In the genomic region with DNA sequence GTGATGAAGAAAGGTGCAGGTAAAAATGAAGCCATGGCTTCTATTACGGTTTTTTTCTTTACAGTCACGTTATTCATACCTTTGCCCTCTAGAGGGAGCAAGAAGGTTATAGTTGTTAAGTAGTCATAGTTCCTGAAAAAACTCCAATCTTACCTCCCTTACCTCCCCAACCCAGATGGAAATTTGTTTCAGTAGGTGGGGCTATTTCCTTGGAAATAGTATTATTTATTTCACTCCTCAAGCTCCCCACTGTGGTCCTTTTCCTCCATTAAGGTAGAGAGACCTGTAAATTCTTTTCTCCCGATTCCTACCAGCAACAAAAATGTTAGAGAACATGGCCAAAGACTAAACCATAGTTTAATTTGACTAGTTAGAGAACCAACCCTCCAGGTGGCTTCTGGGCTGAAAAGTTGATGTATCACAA, we compare ENCODE assay signal across 8 cellular contexts. TPM values are rescaled to one million over a fixed set of nuclear protein-coding genes. Genes with fewer than 3 reads are reported as not detected.
DNase-seq lines count a peak whose midpoint lies in the region; ATAC-seq and TF ChIP-seq lines count a peak whose summit lies in the region.

No MANE protein-coding gene starts in this region.

- in situ Hi-C loops in astrocyte of the cerebellum (cut with HindIII; ENCODE audit: low sequenced_read_pairs), result loop anchor here (10.0 kb wide), 1 partner anchor 501 kb away; no protein-coding TSS in a partner anchor

- no peaks in the 10 kb centered on the region for H3K9me3 Mint-ChIP-seq in CD4-positive, CD25-positive, alpha-beta regulatory T cell

- no peak overlapping the region for H3K4me3 ChIP-seq in CD4-positive, CD25-positive, alpha-beta regulatory T cell (ENCODE audit: low read depth, low read length)
- H3K4me3 ChIP-seq in HFF-Myc (replicated peaks; ENCODE audit: low read depth, low read length), result no peak overlapping the region
- H3K4me3 ChIP-seq in astrocyte of the cerebellum (ENCODE audit: low read depth, low read length), result no peak overlapping the region
- no peak overlapping the region for H3K4me3 ChIP-seq in skeletal muscle satellite cell (ENCODE audit: low read length)

- peaks cover 0 to 6% (median 5%) of the 10 kb centered on the region in 4 donors for H3K4me1 Mint-ChIP-seq in CD4-positive, CD25-positive, alpha-beta regulatory T cell

- peak in 2 of 3 donors; percentile 35 to 61 for DNase-seq in CD4-positive, CD25-positive, alpha-beta regulatory T cell
- peak; percentile 87 for DNase-seq in HFF-Myc (ENCODE audit: extremely low read depth, low read depth)
- peak; percentile 85 for DNase-seq in NCI-H345 (lab: John Stamatoyannopoulos, UW)
- peak; percentile 89 for DNase-seq in astrocyte of the cerebellum (ENCODE audit: low read depth)
- peak; percentile 63 for DNase-seq in hepatic stellate cell (ENCODE audit: low spot score)
- no peak for DNase-seq in OCI-M2 (lab: John Stamatoyannopoulos, UW; ENCODE audit: unreplicated experiment)
- DNase-seq in activated CD8-positive, alpha-beta memory T cell treated with anti-CD3 and anti-CD28 coated beads for 24 hours, result no peak

- H3K36me3 Mint-ChIP-seq in CD4-positive, CD25-positive, alpha-beta regulatory T cell, result peaks cover 12% of the 10 kb centered on the region

- no peaks in the 10 kb centered on the region for H3K4me1 ChIP-seq in CD4-positive, CD25-positive, alpha-beta regulatory T cell (ENCODE audit: control insufficient read depth, insufficient read depth, low read length, poor library complexity, severe bottlenecking)
- peaks cover 12% of the 10 kb centered on the region for H3K4me1 ChIP-seq in skeletal muscle satellite cell (ENCODE audit: control insufficient read depth, insufficient read depth, low read length)

- H3K27ac Mint-ChIP-seq in CD4-positive, CD25-positive, alpha-beta regulatory T cell, result no peak overlapping the region

- no peak overlapping the region for H3K4me2 ChIP-seq in skeletal muscle satellite cell (ENCODE audit: low read length)

- TF ChIP-seq CTCF in HFF-Myc (IDR thresholded peaks at IDR 0.05; ENCODE audit: low read depth, low read length, missing control alignments) (peak; percentile 60), astrocyte of the cerebellum (IDR thresholded peaks at IDR 0.05; ENCODE audit: low read depth, low read length, missing control alignments) (peak; percentile 66)

- no peak overlapping the region for H3K4me3 Mint-ChIP-seq in CD4-positive, CD25-positive, alpha-beta regulatory T cell

- H3K27me3 ChIP-seq in CD4-positive, CD25-positive, alpha-beta regulatory T cell (ENCODE audit: control insufficient read depth, insufficient read depth, low read length), result no peaks in the 10 kb centered on the region
- H3K27me3 ChIP-seq in skeletal muscle satellite cell (ENCODE audit: control insufficient read depth, insufficient read depth, low read length), result no peaks in the 10 kb centered on the region

- H3K27me3 Mint-ChIP-seq in CD4-positive, CD25-positive, alpha-beta regulatory T cell, result no peaks in the 10 kb centered on the region

- no peak overlapping the region for H3K27ac ChIP-seq in CD4-positive, CD25-positive, alpha-beta regulatory T cell (ENCODE audit: insufficient read depth, low read length, poor library complexity, severe bottlenecking)

- H3K9me3 ChIP-seq in CD4-positive, CD25-positive, alpha-beta regulatory T cell (ENCODE audit: control insufficient read depth in 2 of 2, low read length in 2 of 2), result no peaks in the 10 kb centered on the region
- no peaks in the 10 kb centered on the region for H3K9me3 ChIP-seq in skeletal muscle satellite cell (replicated peaks; ENCODE audit: low read length)

- no peaks in the 10 kb centered on the region for H3K36me3 ChIP-seq in CD4-positive, CD25-positive, alpha-beta regulatory T cell (ENCODE audit: control insufficient read depth, insufficient read depth, low read length)
- H3K36me3 ChIP-seq in skeletal muscle satellite cell (ENCODE audit: insufficient read depth, low read length), result no peaks in the 10 kb centered on the region

- no peak for ATAC-seq in CD4-positive, CD25-positive, alpha-beta regulatory T cell (ENCODE audit: low read depth in 2 of 2)

- H3K9ac ChIP-seq in skeletal muscle satellite cell (ENCODE audit: low read depth, low read length), result peak overlapping the region; percentile 23

RNA-seq across cellular contexts. Expression of a gene that starts 43.4 kb away (rescaled TPM):
- total RNA-seq in CD4-positive, CD25-positive, alpha-beta regulatory T cell, result 19.5 TPM
- polyA plus RNA-seq in CD4-positive, CD25-positive, alpha-beta regulatory T cell, result 10 to 100 TPM; 39.5 to 40.6 (median 40.2) TPM
- 66.0 and 85.9 TPM in 2 replicates for total RNA-seq in skeletal muscle satellite cell (2012; rRNA removed)

Comparison
In these comparisons a context has a peak if more than half of its experiments do, and no peak if none do; other contexts are left out.
1. DNase-seq: peak in CD4-positive, CD25-positive, alpha-beta regulatory T cell (2 of 3), HFF-Myc (single experiment), NCI-H345 (single experiment), astrocyte of the cerebellum (single experiment) and hepatic stellate cell (single experiment); none in OCI-M2 (single experiment) and activated CD8-positive, alpha-beta memory T cell treated with anti-CD3 and anti-CD28 coated beads for 24 hours (single experiment).